Comparison of ENCODE assay signal across 15 cellular contexts in the genomic region with DNA sequence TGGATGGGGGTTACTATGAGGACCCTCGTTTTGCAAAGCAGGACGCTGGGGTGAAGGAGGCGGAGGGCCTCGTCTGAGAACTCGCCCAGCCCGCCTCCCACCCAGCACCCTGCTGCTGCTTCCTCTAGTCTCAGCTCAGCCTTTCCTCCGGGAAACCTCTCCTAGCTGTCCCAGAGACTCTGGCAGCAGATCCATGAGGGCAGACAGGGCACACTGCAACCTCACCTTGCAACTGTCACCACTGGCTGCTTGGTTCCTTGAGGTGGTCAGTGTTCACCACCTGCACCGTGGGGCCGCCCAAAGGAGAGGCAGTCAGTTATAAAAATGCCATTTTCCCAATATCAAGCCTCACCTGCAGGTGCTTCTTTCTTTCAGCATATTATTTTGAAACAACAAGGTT. TPM values are rescaled to one million over a fixed set of nuclear protein-coding genes. Genes with fewer than 3 reads are reported as not detected.
DNase-seq lines count a peak whose midpoint lies in the region; ATAC-seq and TF ChIP-seq lines count a peak whose summit lies in the region.
"Had no signal": no experiment of that assay in that cellular context is flagged by ENCODE, and none has a peak within 500 bp of the region (broad histone marks: within the 10 kb centered on the region; RNA-seq: fewer than 3 reads in every experiment).

No MANE protein-coding gene starts in this region.

- H3K9me3 Mint-ChIP-seq in stimulated activated memory B cell treated with anti-CD40 and anti-IgM and Interleukin-4, amounts not matched to agents 10 μg/mL and 1 μg/mL and 100 μg/mL, for 72 hours: no peaks in the 10 kb centered on the region
- H3K9me3 Mint-ChIP-seq: WTC11 had no signal

- no peaks in the 10 kb centered on the region for H3K4me1 ChIP-seq in right atrium auricular region
- H3K4me1 ChIP-seq: A549, lower lobe of right lung had no signal

- H3K36me3 Mint-ChIP-seq in stimulated activated memory B cell treated with anti-CD40 and anti-IgM and Interleukin-4, amounts not matched to agents 10 μg/mL and 1 μg/mL and 100 μg/mL, for 72 hours: no peaks in the 10 kb centered on the region
- H3K36me3 Mint-ChIP-seq: WTC11 had no signal

- intact Hi-C loops in Right ventricle myocardium superior (cut with DNase I): no loop called here

- DNase-seq in right atrium auricular region (ENCODE audit: low spot score) (peak; percentile 40), Right ventricle myocardium superior (no peak), GM10266 (ENCODE audit: extremely low spot score) (no peak)
- DNase-seq in activated CD4-positive, alpha-beta T cell treated with anti-CD3 and anti-CD28 coated beads for 4 hours: no peak
- DNase-seq in activated naive CD4-positive, alpha-beta T cell treated with anti-CD3 and anti-CD28 coated beads, Interleukin-2, amount 50 U/mL, for 16 hours: no peak
- DNase-seq: heart left ventricle, Karpas-422, lower lobe of right lung, nucleus accumbens had no signal

- H3K27ac ChIP-seq in right atrium auricular region: no peak overlapping the region
- H3K27ac ChIP-seq: A549, heart left ventricle had no signal

- H3K4me1 Mint-ChIP-seq in stimulated activated memory B cell treated with anti-CD40 and anti-IgM and Interleukin-4, amounts not matched to agents 10 μg/mL and 1 μg/mL and 100 μg/mL, for 72 hours: peaks cover 18% of the 10 kb centered on the region

- no peak overlapping the region for H3K27ac Mint-ChIP-seq in stimulated activated memory B cell treated with anti-CD40 and anti-IgM and Interleukin-4, amounts not matched to agents 10 μg/mL and 1 μg/mL and 100 μg/mL, for 72 hours
- H3K27ac Mint-ChIP-seq: WTC11 had no signal

- H3K4me3 Mint-ChIP-seq in stimulated activated memory B cell treated with anti-CD40 and anti-IgM and Interleukin-4, amounts not matched to agents 10 μg/mL and 1 μg/mL and 100 μg/mL, for 72 hours: no peak overlapping the region
- H3K4me3 Mint-ChIP-seq: WTC11 had no signal

- H3K9me3 ChIP-seq in right atrium auricular region: no peaks in the 10 kb centered on the region
- H3K9me3 ChIP-seq: A549, heart left ventricle, lower lobe of right lung, vagina had no signal

- H3K36me3 ChIP-seq in right atrium auricular region: no peaks in the 10 kb centered on the region
- H3K36me3 ChIP-seq: heart left ventricle, lower lobe of right lung, vagina had no signal

- H3K4me3 ChIP-seq in right atrium auricular region: no peak overlapping the region
- H3K4me3 ChIP-seq: A549, heart left ventricle, lower lobe of right lung, vagina had no signal

- ATAC-seq in Right ventricle myocardium superior (ENCODE audit: poor library complexity) (no peak), HG02571 (IDR thresholded peaks at IDR 0.05; ENCODE audit: unreplicated experiment) (peak; percentile 7), HG03354 (IDR thresholded peaks at IDR 0.05; ENCODE audit: poor library complexity, severe bottlenecking, unreplicated experiment) (peak; percentile 16)
- peak; percentile 37 for ATAC-seq in stimulated activated memory B cell treated with anti-CD40 and anti-IgM and Interleukin-4, amounts not matched to agents 10 μg/mL and 1 μg/mL and 100 μg/mL, for 72 hours
- ATAC-seq: heart left ventricle had no signal

- no peaks in the 10 kb centered on the region for H3K27me3 ChIP-seq in right atrium auricular region
- H3K27me3 ChIP-seq: vagina had no signal

- peaks cover 80% of the 10 kb centered on the region for H3K27me3 Mint-ChIP-seq in stimulated activated memory B cell treated with anti-CD40 and anti-IgM and Interleukin-4, amounts not matched to agents 10 μg/mL and 1 μg/mL and 100 μg/mL, for 72 hours

- TF ChIP-seq CTCF in right atrium auricular region (IDR thresholded peaks at IDR 0.05): no peak
- TF ChIP-seq CTCF in GM10266 (IDR thresholded peaks at IDR 0.05; ENCODE audit: control insufficient read depth, insufficient read depth, low read depth, missing control alignments): no peak

RNA-seq across cellular contexts. Expression of a gene that starts 45.6 kb away (rescaled TPM):
- 1 to 10 TPM; 1.9 to 2.8 TPM for total RNA-seq in right atrium auricular region
- total RNA-seq in Right ventricle myocardium superior: 1.7 TPM
